Comparison of ENCODE assay signal across 8 cellular contexts in the genomic region with DNA sequence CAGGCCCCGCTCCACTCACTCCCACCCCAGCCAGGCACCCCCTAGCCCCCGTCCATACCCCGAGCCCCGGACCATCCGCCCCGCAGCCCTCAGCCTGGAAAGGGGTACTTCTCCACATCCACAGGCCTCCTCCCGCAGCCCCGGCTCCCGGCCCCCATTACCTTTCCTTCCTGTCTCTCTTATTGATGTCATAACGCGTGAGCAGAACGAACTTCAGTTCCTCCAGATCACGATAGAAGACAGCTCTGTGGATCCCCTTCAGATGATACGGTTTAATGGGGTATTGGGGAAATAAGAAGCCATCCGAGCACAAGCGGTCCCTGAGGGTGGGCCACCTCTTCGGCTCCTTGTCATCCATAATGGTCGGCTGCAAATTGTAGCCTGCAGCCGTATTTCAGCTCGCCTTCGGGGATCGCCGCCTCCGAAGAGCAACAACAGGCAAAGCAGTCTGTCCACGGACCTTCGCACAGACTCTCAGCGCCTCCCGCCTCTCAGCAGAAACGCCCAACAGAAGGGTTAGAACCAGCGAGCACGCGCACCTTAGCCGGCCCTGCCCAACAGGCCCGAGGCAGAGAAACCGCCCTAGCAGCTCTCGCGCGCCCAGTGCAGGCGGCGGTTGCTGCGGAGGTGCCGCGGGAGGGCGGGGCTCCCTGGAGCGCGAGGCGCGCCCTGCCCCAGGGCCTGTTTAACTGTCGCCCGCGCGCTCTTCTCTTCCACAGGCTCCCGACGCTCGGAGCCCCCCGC. TPM values are rescaled to one million over a fixed set of nuclear protein-coding genes. Genes with fewer than 3 reads are reported as not detected.
DNase-seq lines count a peak whose midpoint lies in the region; ATAC-seq, FAIRE-seq and TF ChIP-seq lines count a peak whose summit lies in the region.
"Not testable (repeated sequence)": the region's sequence is repeated elsewhere in the genome, so short reads cannot be mapped to it uniquely, and the experiment has no call there.

Gene ANKRD36C, minus strand, starts transcription at position 474 of the 744 bp plus-strand sequence. Its CDS starts 116 bp downstream, at position 358.

- peak; percentile 40 for ATAC-seq in GM18499 (IDR thresholded peaks at IDR 0.05; ENCODE audit: insufficient read depth, unreplicated experiment)

- peak within 1 kb of the TSS; percentile 75 for H3K9ac ChIP-seq in HUES64 (ENCODE audit: low read depth, low read length)
- not testable (repeated sequence) for H3K9ac ChIP-seq in parathyroid adenoma

- not testable (repeated sequence) for TF ChIP-seq CTCF in parathyroid adenoma (IDR thresholded peaks at IDR 0.05)

- H3K79me2 ChIP-seq in parathyroid adenoma = not testable (repeated sequence)

- H3K4me3 ChIP-seq in HUES64 (ENCODE audit: low read length) = peak within 1 kb of the TSS; percentile 79
- peak within 1 kb of the TSS; percentile 53 for H3K4me3 ChIP-seq in iPS-11a (ENCODE audit: low read depth, low read length)
- H3K4me3 ChIP-seq in parathyroid adenoma (ENCODE audit: low read depth, low read length) = peak within 1 kb of the TSS; percentile 68

- CTCF ChIA-PET in HEK293T (lab: Yijun Ruan, JAX) = interaction anchor here (0.9 to 1.6 kb wide), 5 partner anchors 17 to 217 kb away, joined by 3 to 5 read pairs (median 3); partner anchors contain the start of gene STARD7

- not testable (repeated sequence) for H3K27ac ChIP-seq in HUES64 (ENCODE audit: low read depth, low read length)
- H3K27ac ChIP-seq in parathyroid adenoma = peak within 1 kb of the TSS; percentile 72

- peak within 1 kb of the TSS; percentile 91 for H3K4me2 ChIP-seq in parathyroid adenoma (ENCODE audit: low read length)

- DNase-seq in HEK293T (ENCODE audit: extremely low spot score) (peak; percentile 11), urothelium cell line (ENCODE audit: low spot score) (peak; percentile 12)
- peak; percentile 39 for DNase-seq in activated CD4-positive, CD25-positive, alpha-beta regulatory T cell treated with anti-CD3 and anti-CD28 coated beads, Interleukin-2, amount 50 U/mL, for 72 hours
- not testable (repeated sequence) for DNase-seq in cerebellum (ENCODE audit: low spot score)

- H3K27me3 ChIP-seq in HUES64 (ENCODE audit: insufficient read depth, low read length); parathyroid adenoma (ENCODE audit: control insufficient read depth, insufficient read depth, low read length): not testable (repeated sequence)

- H3K9me3 ChIP-seq in HUES64 (ENCODE audit: insufficient read depth, low read depth, low read length); parathyroid adenoma (ENCODE audit: control insufficient read depth, low read length): not testable (repeated sequence)

- 3% methylated on average over 25 of the region's 56 CpGs for WGBS in HUES64

- H3K36me3 ChIP-seq in HUES64 (ENCODE audit: insufficient read depth, low read length); parathyroid adenoma (ENCODE audit: control insufficient read depth, insufficient read depth, low read length): not testable (repeated sequence)

- FAIRE-seq in urothelium cell line (lab: Jason Lieb, UNC) = not testable (repeated sequence)

- not testable (repeated sequence) for H3K4me1 ChIP-seq in HUES64 (ENCODE audit: insufficient read depth, low read length); parathyroid adenoma

- peak within 1 kb of the TSS; percentile 93 for H2AFZ ChIP-seq in parathyroid adenoma

- POLR2A ChIA-PET in HEK293T (lab: Yijun Ruan, JAX) = interaction anchor here (0.7 to 3.2 kb wide), 4 partner anchors 126 to 284 kb away, joined by 3 to 11 read pairs (median 4); partner anchors contain the start of genes ADRA2B and STARD7

TF ChIP-seq in HEK293T, 16 proteins besides CTCF, POLR2A, EP300 and RAD21:
- TF ChIP-seq L3MBTL2 (conservative IDR thresholded peaks at IDR 0.05) = 0 out of 2 replicates have a peak, but pooled peaks have one; percentile 49

RNA-seq across cellular contexts. Expression of gene ANKRD36C, which starts in this region (rescaled TPM):
- 1.2 TPM for polyA plus RNA-seq in HUES64 (2013, experiment 1 of 2)
- polyA plus RNA-seq in HUES64 (2013, experiment 2 of 2) = 3.7 TPM
- 271 TPM for total RNA-seq in cerebellum
